ENCODE assay signal across 8 cellular contexts in the genomic region with DNA sequence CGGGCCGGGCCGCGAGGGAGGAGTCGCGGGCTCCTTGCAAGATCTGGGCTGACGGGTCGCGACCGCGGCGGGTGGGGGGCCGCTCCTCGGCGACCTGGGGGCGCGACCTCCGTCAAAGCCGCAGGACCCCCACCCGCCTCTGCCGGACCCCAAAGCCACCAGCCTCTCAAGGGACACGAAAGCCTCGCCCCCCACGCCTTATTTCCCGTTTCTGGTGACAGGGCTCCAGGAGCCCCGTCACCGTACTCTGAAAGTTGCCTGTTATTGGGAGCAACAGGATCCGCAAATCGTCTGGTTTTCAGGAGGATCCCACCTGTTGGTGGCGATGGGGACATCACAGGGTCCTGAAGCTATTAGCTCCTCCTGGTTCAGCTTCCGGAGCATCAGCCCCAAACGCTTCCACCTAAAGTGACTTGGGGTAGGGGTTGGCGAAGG. TPM values are rescaled to one million over a fixed set of nuclear protein-coding genes. Genes with fewer than 3 reads are reported as not detected.
A peak's percentile ranks its signal among the peaks of the same experiment; 100 is the strongest.
DNase-seq lines count a peak whose midpoint lies in the region; ATAC-seq and TF ChIP-seq lines count a peak whose summit lies in the region.

No MANE protein-coding gene starts in this region.

- peaks cover 23% of the 10 kb centered on the region for H3K36me3 ChIP-seq in brain microvascular endothelial cell (replicated peaks)
- H3K36me3 ChIP-seq in suprapubic skin = peaks cover 26% of the 10 kb centered on the region

- H3K27me3 ChIP-seq in brain microvascular endothelial cell (replicated peaks) (no peaks in the 10 kb centered on the region), suprapubic skin (no peaks in the 10 kb centered on the region)

- in situ Hi-C loops in brain microvascular endothelial cell (cut with HindIII; ENCODE audit: low pct_ligation_motif_present, low sequenced_read_pairs) = no loop called here

- H3K4me1 Mint-ChIP-seq in activated naive CD4-positive, alpha-beta T cell treated with anti-CD3 and anti-CD28 coated beads, Interleukin-2, amount 10 ng/mL, durations not matched to agents 7 days and 5 days = peaks cover 49% of the 10 kb centered on the region

- TF ChIP-seq CTCF in brain microvascular endothelial cell (IDR thresholded peaks at IDR 0.05; ENCODE audit: low read depth, low read length, missing control alignments) (peak; percentile 4), suprapubic skin (IDR thresholded peaks at IDR 0.05) (no peak)

- H3K27me3 Mint-ChIP-seq in activated naive CD4-positive, alpha-beta T cell treated with anti-CD3 and anti-CD28 coated beads, Interleukin-2, amount 10 ng/mL, durations not matched to agents 7 days and 5 days = no peaks in the 10 kb centered on the region

- no peak for TF ChIP-seq EP300 in suprapubic skin (IDR thresholded peaks at IDR 0.05)

- H3K4me1 ChIP-seq in suprapubic skin = peaks cover 40% of the 10 kb centered on the region

- H3K9me3 Mint-ChIP-seq in activated naive CD4-positive, alpha-beta T cell treated with anti-CD3 and anti-CD28 coated beads, Interleukin-2, amount 10 ng/mL, durations not matched to agents 7 days and 5 days = no peaks in the 10 kb centered on the region

- peaks cover 31% of the 10 kb centered on the region for H3K36me3 Mint-ChIP-seq in activated naive CD4-positive, alpha-beta T cell treated with anti-CD3 and anti-CD28 coated beads, Interleukin-2, amount 10 ng/mL, durations not matched to agents 7 days and 5 days

- no peak for ATAC-seq in HG02759 (IDR thresholded peaks at IDR 0.05; ENCODE audit: unreplicated experiment)
- ATAC-seq in GM21529 (IDR thresholded peaks at IDR 0.05; ENCODE audit: unreplicated experiment) = no peak

- H3K4me3 Mint-ChIP-seq in activated naive CD4-positive, alpha-beta T cell treated with anti-CD3 and anti-CD28 coated beads, Interleukin-2, amount 10 ng/mL, durations not matched to agents 7 days and 5 days = peak overlapping the region; percentile 95

- peak overlapping the region; percentile 99 for H3K27ac Mint-ChIP-seq in activated naive CD4-positive, alpha-beta T cell treated with anti-CD3 and anti-CD28 coated beads, Interleukin-2, amount 10 ng/mL, durations not matched to agents 7 days and 5 days

- H3K27ac ChIP-seq in brain microvascular endothelial cell (peak overlapping the region; percentile 92), suprapubic skin (peak overlapping the region; percentile 94)

- TF ChIP-seq POLR2A in suprapubic skin (IDR thresholded peaks at IDR 0.05) = no peak

- WGBS in suprapubic skin = 0% methylated on average over 4 of the region's 33 CpGs

- H3K4me3 ChIP-seq in brain microvascular endothelial cell (ENCODE audit: low read depth, low read length) = peak overlapping the region; percentile 99
- H3K4me3 ChIP-seq in suprapubic skin = peak overlapping the region; percentile 89

- DNase-seq in activated naive CD4-positive, alpha-beta T cell treated with anti-CD3 and anti-CD28 coated beads, Interleukin-2, amount 10 ng/mL, durations not matched to agents 7 days and 5 days = no peak
- DNase-seq in activated naive CD4-positive, alpha-beta T cell (lab: John Stamatoyannopoulos, UW) = no peak
- DNase-seq in NCI-H2171 (lab: John Stamatoyannopoulos, UW) (peak; percentile 10), brain microvascular endothelial cell (no peak), kidney tubule cell (ENCODE audit: low spot score) (peak; percentile 7), suprapubic skin (ENCODE audit: low spot score in 2 of 2) (no peak)

- no peaks in the 10 kb centered on the region for H3K9me3 ChIP-seq in suprapubic skin

- CTCF ChIA-PET in activated naive CD4-positive, alpha-beta T cell treated with anti-CD3 and anti-CD28 coated beads, Interleukin-2, amount 10 ng/mL, durations not matched to agents 7 days and 5 days (lab: Charles Lee) = interaction anchor here (0.8 kb wide), 1 partner anchor 355 kb away, joined by 3 read pairs; no protein-coding TSS in a partner anchor

RNA-seq across cellular contexts. Expression of gene MAU2, which starts 0.5 kb away (rescaled TPM):
- total RNA-seq in suprapubic skin = 100 to 1,000 TPM in 1 of 4 donors, 10 to 100 TPM in 3; 59.5 to 220 (median 77.6) TPM

RNA-seq across cellular contexts. Expression of gene SUGP1, which starts 0.9 kb away (rescaled TPM):
- 10 to 100 TPM; 23.1 to 64.8 (median 31.3) TPM for total RNA-seq in suprapubic skin

RNA-seq across cellular contexts. Expression of gene TM6SF2, which starts 48.1 kb away (rescaled TPM):
- total RNA-seq in suprapubic skin = under 1 TPM in 1 of 4 donors, not detected in 3; 0.42 TPM

Comparison
In these comparisons a context has a peak if more than half of its experiments do, and no peak if none do; other contexts are left out.
1. DNase-seq: peak in NCI-H2171 (single experiment) and kidney tubule cell (single experiment); none in activated naive CD4-positive, alpha-beta T cell treated with anti-CD3 and anti-CD28 coated beads, Interleukin-2, amount 10 ng/mL, durations not matched to agents 7 days and 5 days (single experiment), activated naive CD4-positive, alpha-beta T cell (0 of 4), brain microvascular endothelial cell (single experiment) and suprapubic skin (0 of 2).